Comparison of ENCODE assay signal across 1 cellular context in genomic region chr2:178391701-178392100, GRCh38.
TF ChIP-seq lines count a peak whose summit lies in the region.

No MANE protein-coding gene starts in this region.

TF ChIP-seq in IMR-90, 13 proteins besides CTCF, POLR2A, EP300 and RAD21:
- TF ChIP-seq CEBPB (IDR thresholded peaks at IDR 0.05; ENCODE audit: low read depth, low read length): no peak
- no peak for TF ChIP-seq USF2 (IDR thresholded peaks at IDR 0.05; ENCODE audit: low read depth, low read length)
- no peak for TF ChIP-seq NFE2L2 (IDR thresholded peaks at IDR 0.05; ENCODE audit: low read depth, low read length)
- no peak for TF ChIP-seq BHLHE40 (IDR thresholded peaks at IDR 0.05; ENCODE audit: low read depth, low read length)
- TF ChIP-seq MAZ (IDR thresholded peaks at IDR 0.05; ENCODE audit: borderline replicate concordance, low read depth, low read length): no peak
